In the genomic region with DNA sequence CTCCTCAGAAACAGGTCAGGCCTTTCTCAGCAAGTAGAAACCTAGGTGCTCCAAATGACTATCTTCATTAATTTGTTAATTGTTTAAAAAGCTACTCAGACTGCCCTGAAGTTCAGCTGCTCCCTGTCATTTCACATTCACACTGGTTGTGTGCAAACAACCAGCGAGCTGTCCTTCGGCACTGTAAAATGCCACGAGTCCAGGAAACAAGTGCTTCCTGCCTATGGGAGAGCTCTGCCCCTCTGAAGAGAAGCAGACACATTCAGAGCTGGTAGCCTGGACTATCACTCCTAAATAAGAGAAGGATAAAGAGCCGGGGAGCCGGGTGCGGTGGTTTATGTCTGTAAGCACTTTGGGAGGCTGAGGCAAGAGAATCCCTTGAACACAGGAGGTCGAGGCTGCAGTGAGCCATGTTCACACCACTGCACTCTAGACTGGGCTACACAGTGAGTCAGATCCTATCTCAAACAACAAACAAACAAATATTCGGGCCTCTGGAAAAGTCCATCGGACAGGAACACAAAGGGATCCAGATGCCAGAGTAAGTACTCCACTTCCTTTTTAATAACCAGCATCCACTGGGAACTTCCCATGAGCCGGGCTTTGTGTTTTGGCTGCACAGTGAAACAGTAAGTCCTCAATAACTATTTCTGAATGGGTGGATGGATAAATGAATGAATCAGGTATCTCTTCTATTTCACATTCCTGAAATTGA, we compare ENCODE assay signal across 18 cellular contexts.
A peak's percentile ranks its signal among the peaks of the same experiment; 100 is the strongest.
DNase-seq lines count a peak whose midpoint lies in the region; ATAC-seq, FAIRE-seq and TF ChIP-seq lines count a peak whose summit lies in the region.
"Had no signal": no experiment of that assay in that cellular context is flagged by ENCODE, and none has a peak within 500 bp of the region (broad histone marks: within the 10 kb centered on the region; RNA-seq: fewer than 3 reads in every experiment).

No MANE protein-coding gene starts in this region.

- TF ChIP-seq CTCF in Loucy (conservative IDR thresholded peaks at IDR 0.05; ENCODE audit: low read length) (no peak), H1 (IDR thresholded peaks at IDR 0.05; ENCODE audit: control extremely low read depth in 1 of 3, insufficient read depth in 1 of 3, low read depth in 1 of 3, low read length in 3 of 3) (no peak), HepG2 (CRISPR knock-in tag; IDR thresholded peaks at IDR 0.05) (no peak), spleen (IDR thresholded peaks at IDR 0.05 in 8 of 11, conservative IDR thresholded peaks at IDR 0.05 in 3 of 11) (no peak)

- no peaks in the 10 kb centered on the region for H3K79me1 ChIP-seq in H1 (ENCODE audit: low read depth, low read length)

- BruUV-seq in HepG2 (replicated peaks; lab: Mats Ljungman, UMichigan) = no TSS peak

- H2AK5ac ChIP-seq in H1 (ENCODE audit: low read depth, low read length) = 0 out of 2 replicates have a peak overlapping the region, but pooled peaks have one; percentile 9

- in situ Hi-C loops in HepG2 (cut with HindIII; ENCODE audit: extremely low pct_ligation_motif_present, low pct_unique_long_range_greater_than_20kb) = no loop called here

- ATAC-seq in HepG2 (peak; percentile 25; the same call in 1 of the 3 replicates), GM21737 (IDR thresholded peaks at IDR 0.05; ENCODE audit: unreplicated experiment) (no peak)

- DNase-seq in H1 (ENCODE audit: low read depth in 1 of 2, low spot score in 2 of 2) (no peak), HepG2 (ENCODE audit: low spot score) (no peak), spleen (no peak), DMS 273 (lab: John Stamatoyannopoulos, UW; ENCODE audit: unreplicated experiment) (no peak), T1000 (lab: John Stamatoyannopoulos, UW) (no peak)
- DNase-seq: DND-41; HCEC 1CT; Kasumi-1; NCI-H1105; NCI-H1694; NCI-H510A; NCI-H748 treated with DMSO at 0.1 percent for 48 hours; NK-92 treated with Interleukin-12 subunit alpha and Interleukin-12 subunit beta, amount 100 ng/mL, for 24 hours; Peyer's patch had no signal

- H3K14ac ChIP-seq in H1 (ENCODE audit: insufficient read length) = no peak overlapping the region

- H4K20me1 ChIP-seq in Loucy (ENCODE audit: insufficient read depth, low read length, poor library complexity, severe bottlenecking) (no peaks in the 10 kb centered on the region), H1 (replicated peaks in 1 of 2; ENCODE audit: control insufficient read depth in 1 of 2, insufficient read depth in 2 of 2, low read length in 2 of 2) (no peaks in the 10 kb centered on the region), HepG2 (ENCODE audit: insufficient read depth, low read length) (no peaks in the 10 kb centered on the region)

- H4K8ac ChIP-seq in H1 (ENCODE audit: extremely low read depth, insufficient read depth, low read length) = no peak overlapping the region

- no peak overlapping the region for H2BK5ac ChIP-seq in H1 (ENCODE audit: low read depth, low read length)

- H2BK15ac ChIP-seq in H1 (ENCODE audit: low read length) = no peak overlapping the region

- H3K9me3 ChIP-seq in Loucy (ENCODE audit: insufficient read depth, low read depth, low read length) (no peaks in the 10 kb centered on the region), H1 (ENCODE audit: insufficient read depth in 2 of 2, low read depth in 1 of 2, low read length in 1 of 2) (no peaks in the 10 kb centered on the region), HepG2 (ENCODE audit: low read length) (no peaks in the 10 kb centered on the region), spleen (no peaks in the 10 kb centered on the region)
- H3K9me3 ChIP-seq: Peyer's patch, SJSA1 had no signal

- no peak overlapping the region for H4K91ac ChIP-seq in H1 (replicated peaks; ENCODE audit: insufficient read length, low read length)

- H3K9me2 ChIP-seq in Loucy (replicated peaks; ENCODE audit: low read depth, low read length) = no peaks in the 10 kb centered on the region

- H3K79me2 ChIP-seq in Loucy (ENCODE audit: insufficient read depth, low read length) (no peaks in the 10 kb centered on the region), H1 (ENCODE audit: control insufficient read depth in 1 of 2, insufficient read depth in 2 of 2, low read length in 2 of 2) (no peaks in the 10 kb centered on the region), HepG2 (ENCODE audit: insufficient read depth, low read length) (no peaks in the 10 kb centered on the region)

- H3K4me2 ChIP-seq in Loucy (ENCODE audit: low read depth, low read length, poor library complexity, severe bottlenecking) (peak overlapping the region; percentile 48), H1 (ENCODE audit: insufficient read depth in 1 of 2, low read depth in 2 of 2, low read length in 2 of 2) (no peak overlapping the region), HepG2 (ENCODE audit: low read depth, low read length) (no peak overlapping the region)

- H2BK12ac ChIP-seq in H1 (ENCODE audit: low read depth, low read length) = no peak overlapping the region

- no peaks in the 10 kb centered on the region for H3K36me3 ChIP-seq in Loucy (ENCODE audit: insufficient read depth, low read length)
- H3K36me3 ChIP-seq in H1 (ENCODE audit: control insufficient read depth in 2 of 4, insufficient read depth in 4 of 4, low read length in 3 of 4) = no peaks in the 10 kb centered on the region
- H3K36me3 ChIP-seq in HepG2 (replicated peaks in 1 of 2; ENCODE audit: control insufficient read depth in 1 of 2, insufficient read depth in 2 of 2, low read length in 2 of 2) = no peaks in the 10 kb centered on the region
- H3K36me3 ChIP-seq in spleen = no peaks in the 10 kb centered on the region
- H3K36me3 ChIP-seq: Peyer's patch, SJSA1 had no signal

- peak overlapping the region; percentile 42 for H2AFZ ChIP-seq in Loucy (ENCODE audit: low read length)
- no peak overlapping the region for H2AFZ ChIP-seq in H1 (ENCODE audit: low read length)
- no peak overlapping the region for H2AFZ ChIP-seq in HepG2 (ENCODE audit: low read length)

- TF ChIP-seq RAD21 in H1 (IDR thresholded peaks at IDR 0.05 in 1 of 2, conservative IDR thresholded peaks at IDR 0.05 in 1 of 2; ENCODE audit: low read depth in 2 of 2, low read length in 2 of 2) (no peak), HepG2 (CRISPR knock-in tag; IDR thresholded peaks at IDR 0.05) (no peak)

- no peaks in the 10 kb centered on the region for H3F3A ChIP-seq in Loucy (ENCODE audit: low read depth)

- intact Hi-C loops in HepG2 (cut with micrococcal nuclease; ENCODE audit: unreplicated experiment) (no loop called here), spleen (cut with DNase I; ENCODE audit: low total_unique reads) (no loop called here)

- WGBS in H1 (ENCODE audit: extremely low coverage in 1 of 2, insufficient coverage in 1 of 2, insufficient read length in 1 of 2, insufficient replicate concordance in 2 of 2, low coverage in 1 of 2, low lambda C conversion rate in 2 of 2, missing lambda C conversion rate in 1 of 2), 2 experiments = 90% methylated on average over 10 of the region's 10 CpGs; no CpG with 5 or more reads in 1 of the 2 experiments
- WGBS in HepG2 (ENCODE audit: low lambda C conversion rate) = 2% methylated on average over 9 of the region's 10 CpGs
- WGBS in spleen, 5 donors = 22 to 34% (median 27%) methylated on average over 10 of the region's 10 CpGs

- POLR2A ChIA-PET in H1 (lab: Charles Lee; ENCODE audit: partially characterized antibody) = no interaction called here
- POLR2A ChIA-PET in HepG2 (lab: Yijun Ruan, JAX) = no interaction called here

- H4K5ac ChIP-seq in H1 (ENCODE audit: insufficient read length, low read depth, low read length) = no peak overlapping the region

- H3K56ac ChIP-seq in H1 (replicated peaks; ENCODE audit: insufficient read length, low read depth, low read length) = no peak overlapping the region

- no peak overlapping the region for H3K4ac ChIP-seq in H1 (replicated peaks; ENCODE audit: insufficient read length, low read depth, low read length)

- no peak overlapping the region for H2BK120ac ChIP-seq in H1 (replicated peaks; ENCODE audit: low read depth, low read length)

- TF ChIP-seq POLR2A in H1 (IDR thresholded peaks at IDR 0.05; ENCODE audit: control extremely low read depth in 1 of 2, low read depth in 2 of 2, low read length in 2 of 2) = no peak
- no peak for TF ChIP-seq POLR2A in HepG2 (IDR thresholded peaks at IDR 0.05; ENCODE audit: insufficient read depth in 1 of 2, low read depth in 2 of 2, low read length in 2 of 2)
- TF ChIP-seq POLR2A in spleen (IDR thresholded peaks at IDR 0.05) = no peak

- no peak overlapping the region for H3K27ac ChIP-seq in H1 (ENCODE audit: low read depth, low read length)
- no peak overlapping the region for H3K27ac ChIP-seq in HepG2 (ENCODE audit: extremely low read length, insufficient read depth, low read length)
- peak overlapping the region in 7 of 8 donors; percentile 24 to 62 (median 51) for H3K27ac ChIP-seq in spleen
- H3K27ac ChIP-seq: Peyer's patch, SJSA1 had no signal

- no peak for FAIRE-seq in H1 (lab: Jason Lieb, UNC)
- no peak for FAIRE-seq in HepG2 (lab: Jason Lieb, UNC)
- FAIRE-seq: HTR-8/SVneo had no signal

- no peak overlapping the region for H2BK20ac ChIP-seq in H1 (ENCODE audit: low read length)

- H3K23me2 ChIP-seq in H1 (ENCODE audit: low read depth, low read length) = no peaks in the 10 kb centered on the region

- CTCF ChIA-PET in H1 (lab: Charles Lee; ENCODE audit: partially characterized antibody) = interaction anchor here (0.9 to 2.1 kb wide), 2 partner anchors 8 to 9 kb away, joined by 3 to 6 read pairs; no protein-coding TSS in a partner anchor
- CTCF ChIA-PET in HepG2 (lab: Yijun Ruan, JAX; ENCODE audit: low intra/inter-chr PET ratio, low total read pairs) = no interaction called here

- peaks cover 14% of the 10 kb centered on the region for H3K4me1 ChIP-seq in Loucy (ENCODE audit: insufficient read depth, low read length, poor library complexity, severe bottlenecking)
- H3K4me1 ChIP-seq in H1 (replicated peaks in 1 of 4; ENCODE audit: control insufficient read depth in 3 of 4, insufficient read depth in 4 of 4, low read length in 3 of 4) = peaks cover 0 to 5% (median 3%) of the 10 kb centered on the region in 4 experiments; a peak in 3 of 7 replicates
- H3K4me1 ChIP-seq in HepG2 (ENCODE audit: insufficient read depth, low read length) = no peaks in the 10 kb centered on the region
- peaks cover 0 to 10% (median 0%) of the 10 kb centered on the region in 6 donors for H3K4me1 ChIP-seq in spleen
- H3K4me1 ChIP-seq: Peyer's patch had no signal

- H3K27me3 ChIP-seq in Loucy (ENCODE audit: insufficient read depth, low read length, poor library complexity, severe bottlenecking) (no peaks in the 10 kb centered on the region), H1 (replicated peaks in 1 of 4; ENCODE audit: control insufficient read depth in 3 of 4, extremely low read depth in 1 of 4, insufficient read depth in 3 of 4, low read length in 3 of 4) (no peaks in the 10 kb centered on the region), HepG2 (ENCODE audit: control insufficient read depth in 1 of 2, insufficient read depth in 2 of 2, low read length in 2 of 2) (0 out of 5 replicates have a peak, but pooled peaks cover 0 to 3% of the 10 kb centered on the region in 2 experiments), spleen (replicated peaks in 1 of 7) (no peaks in the 10 kb centered on the region)
- H3K27me3 ChIP-seq: Peyer's patch, SJSA1 had no signal

- H3K9ac ChIP-seq in Loucy (ENCODE audit: low read depth, low read length, poor library complexity, severe bottlenecking) = peak overlapping the region; percentile 55
- H3K9ac ChIP-seq in H1 (replicated peaks in 1 of 4; ENCODE audit: extremely low read depth in 1 of 4, low read depth in 3 of 4, low read length in 3 of 4) = no peak overlapping the region
- H3K9ac ChIP-seq in HepG2 (ENCODE audit: insufficient read depth, low read depth, low read length) = no peak overlapping the region

- no peak overlapping the region for H3K18ac ChIP-seq in H1 (ENCODE audit: extremely low read depth, low read length)

- peak overlapping the region; percentile 27 for H3K4me3 ChIP-seq in Loucy (ENCODE audit: low read length, poor library complexity, severe bottlenecking)
- no peak overlapping the region for H3K4me3 ChIP-seq in H1 (ENCODE audit: extremely low read depth in 1 of 4, insufficient read depth in 2 of 4, low read depth in 3 of 4, low read length in 4 of 4)
- no peak overlapping the region for H3K4me3 ChIP-seq in HepG2 (replicated peaks in 1 of 3; ENCODE audit: insufficient read depth in 1 of 3, low read depth in 2 of 3, low read length in 3 of 3)
- peak overlapping the region in 1 of 8 donors; percentile 28 for H3K4me3 ChIP-seq in spleen
- H3K4me3 ChIP-seq: Peyer's patch, SJSA1 had no signal

- H3K23ac ChIP-seq in H1 (ENCODE audit: insufficient read length) = no peak overlapping the region

- TF ChIP-seq EP300 in H1 (IDR thresholded peaks at IDR 0.05; ENCODE audit: borderline replicate concordance in 1 of 2, low read depth in 2 of 2, low read length in 2 of 2) = no peak
- TF ChIP-seq EP300 in HepG2 (IDR thresholded peaks at IDR 0.05; ENCODE audit: low read depth in 2 of 2, low read length in 2 of 2) = no peak
- no peak for TF ChIP-seq EP300 in HepG2 (CRISPR knock-in tag; IDR thresholded peaks at IDR 0.05; ENCODE audit: borderline replicate concordance)

Comparison
In these comparisons a context has a peak if more than half of its experiments do, and no peak if none do; other contexts are left out.
1. H3K27ac ChIP-seq: peak in spleen (7 of 8); none in H1 (single experiment) and HepG2 (single experiment).